Comparison of ENCODE assay signal across 26 cellular contexts in genomic region chr16:13307861-13308260, GRCh38.
DNase-seq lines count a peak whose midpoint lies in the region; ATAC-seq, FAIRE-seq and TF ChIP-seq lines count a peak whose summit lies in the region.
"Had no signal": no experiment of that assay in that cellular context is flagged by ENCODE, and none has a peak within 500 bp of the region (broad histone marks: within the 10 kb centered on the region; RNA-seq: fewer than 3 reads in every experiment).

No MANE protein-coding gene starts in this region.

- peak overlapping the region; percentile 97 for H3K27ac ChIP-seq in RWPE2 (ENCODE audit: poor library complexity, severe bottlenecking)
- H3K27ac ChIP-seq: BLaER1 treated with 17β-estradiol and CSF1 and Interleukin-3, amounts not matched to agents 10 nM and 100 nM; dorsolateral prefrontal cortex; thoracic aorta; WERI-Rb-1 had no signal

- 0 out of 3 replicates have a peak, but pooled peaks have one; percentile 20 for ATAC-seq in RWPE2 (ENCODE audit: low read depth)
- ATAC-seq: K562 had no signal

- TF ChIP-seq POLR2A in H54 (IDR thresholded peaks at IDR 0.05; ENCODE audit: low read depth, low read length), result no peak

- no peaks in the 10 kb centered on the region for H3K36me3 ChIP-seq in RWPE2 (ENCODE audit: low read depth)
- H3K36me3 ChIP-seq: BLaER1 treated with 17β-estradiol and CSF1 and Interleukin-3, amounts not matched to agents 10 nM and 100 nM; HAP-1; thoracic aorta; WERI-Rb-1 had no signal

- H3K4me3 ChIP-seq in RWPE2 (ENCODE audit: severe bottlenecking) (no peak overlapping the region), fibroblast of villous mesenchyme (ENCODE audit: low read depth, low read length) (no peak overlapping the region), skeletal muscle cell (ENCODE audit: low read depth, low read length) (no peak overlapping the region)
- H3K4me3 ChIP-seq: BLaER1 treated with 17β-estradiol and CSF1 and Interleukin-3, amounts not matched to agents 10 nM and 100 nM; dorsolateral prefrontal cortex; HAP-1; K562; thoracic aorta had no signal

- H3K27me3 ChIP-seq in RWPE2 (ENCODE audit: insufficient read depth, poor library complexity, severe bottlenecking), result no peaks in the 10 kb centered on the region
- H3K27me3 ChIP-seq: BLaER1 treated with 17β-estradiol and CSF1 and Interleukin-3, amounts not matched to agents 10 nM and 100 nM; dorsolateral prefrontal cortex had no signal

- TF ChIP-seq CTCF in RWPE2 (IDR thresholded peaks at IDR 0.05; ENCODE audit: poor library complexity, severe bottlenecking), result no peak
- TF ChIP-seq CTCF in fibroblast of villous mesenchyme (IDR thresholded peaks at IDR 0.05; ENCODE audit: insufficient read depth, low read depth, low read length), result no peak

- no peaks in the 10 kb centered on the region for H3K9me3 ChIP-seq in RWPE2 (ENCODE audit: severe bottlenecking)
- H3K9me3 ChIP-seq: BLaER1 treated with 17β-estradiol and CSF1 and Interleukin-3, amounts not matched to agents 10 nM and 100 nM; Caco-2; HAP-1; thoracic aorta had no signal

- no peak for FAIRE-seq in H54 (lab: Jason Lieb, UNC)
- FAIRE-seq: GM18507, K562 had no signal

- peaks cover 19% of the 10 kb centered on the region for H3K4me1 ChIP-seq in RWPE2 (ENCODE audit: insufficient read depth, poor library complexity, severe bottlenecking)
- H3K4me1 ChIP-seq: Caco-2, HAP-1 had no signal

- DNase-seq in GM04503 (ENCODE audit: low read depth) (peak; percentile 40), RWPE2 (ENCODE audit: low spot score) (no peak), fibroblast of villous mesenchyme (ENCODE audit: low read depth) (peak; percentile 20), skeletal muscle cell (ENCODE audit: low read depth) (peak; percentile 78), NCI-H446 (lab: John Stamatoyannopoulos, UW) (no peak), C1 segment of cervical spinal cord (lab: John Stamatoyannopoulos, UW) (no peak), H54 (ENCODE audit: insufficient read length, low spot score) (no peak)
- DNase-seq: activated CD4-positive, alpha-beta T cell treated with anti-CD3 and anti-CD28 coated beads, Interleukin-2, amount 10 ng/mL, durations not matched to agents 24 days and 14 days; activated gamma-delta T cell treated with Interleukin-2 at 50 U/mL for 16 hours; activated T-cell treated with anti-CD3 and anti-CD28 coated beads, Interleukin-2, amount 50 U/mL, for 24 hours; Caco-2; DMS79; dorsolateral prefrontal cortex; GF-D8; NCI-H1417 treated with DMSO at 0.1 percent for 48 hours; NCI-H2081; NCI-H345; NCI-H774; Right ventricle myocardium superior; T-helper 9 cell; WERI-Rb-1 had no signal

Comparison
In these comparisons a context has a peak if more than half of its experiments do, and no peak if none do; other contexts are left out.
1. DNase-seq: peak in GM04503 (single experiment), fibroblast of villous mesenchyme (single experiment) and skeletal muscle cell (single experiment); none in RWPE2 (single experiment), NCI-H446 (0 of 2), C1 segment of cervical spinal cord (0 of 14) and H54 (single experiment).